ENCODE assay signal across 13 cellular contexts in genomic region chr13:50115695-50116094, GRCh38.
A peak's percentile ranks its signal among the peaks of the same experiment; 100 is the strongest.
DNase-seq lines count a peak whose midpoint lies in the region; ATAC-seq and TF ChIP-seq lines count a peak whose summit lies in the region.
"Had no signal": no experiment of that assay in that cellular context is flagged by ENCODE, and none has a peak within 500 bp of the region (broad histone marks: within the 10 kb centered on the region; RNA-seq: fewer than 3 reads in every experiment).

No MANE protein-coding gene starts in this region.

- H3K27me3 ChIP-seq in BLaER1 = no peaks in the 10 kb centered on the region
- H3K27me3 ChIP-seq in DND-41 (ENCODE audit: insufficient read depth, low read length, poor library complexity) = no peaks in the 10 kb centered on the region
- H3K27me3 ChIP-seq in OCI-LY1 (ENCODE audit: insufficient read depth, low read length) = no peaks in the 10 kb centered on the region
- no peaks in the 10 kb centered on the region for H3K27me3 ChIP-seq in neutrophil
- H3K27me3 ChIP-seq in SJCRH30 = no peaks in the 10 kb centered on the region
- H3K27me3 ChIP-seq: BE2C had no signal

- TF ChIP-seq CTCF in DND-41 (IDR thresholded peaks at IDR 0.05; ENCODE audit: borderline replicate concordance, extremely low read depth, low read length, poor library complexity, severe bottlenecking) = no peak
- TF ChIP-seq CTCF in OCI-LY1 (IDR thresholded peaks at IDR 0.05; ENCODE audit: low read length) = no peak
- TF ChIP-seq CTCF in neutrophil (IDR thresholded peaks at IDR 0.05) = no peak

- H4K20me1 ChIP-seq in BLaER1 = peaks cover 99% of the 10 kb centered on the region
- peaks cover 18% of the 10 kb centered on the region; the same call in 1 of the 2 replicates for H4K20me1 ChIP-seq in DND-41 (ENCODE audit: insufficient read depth, low read length)
- no peaks in the 10 kb centered on the region for H4K20me1 ChIP-seq in OCI-LY1 (ENCODE audit: insufficient read depth, low read length)

- H2AFZ ChIP-seq in DND-41 (ENCODE audit: low read depth, low read length) (no peak overlapping the region), OCI-LY1 (ENCODE audit: low read length) (no peak overlapping the region)
- H2AFZ ChIP-seq: GM23338 had no signal

- no peaks in the 10 kb centered on the region for H3K9me2 ChIP-seq in OCI-LY1 (ENCODE audit: low read depth, low read length)

- H3F3A ChIP-seq in OCI-LY1 (ENCODE audit: insufficient read depth, low read length) = peaks cover 3% of the 10 kb centered on the region; the same call in 1 of the 2 replicates

- peaks cover 98% of the 10 kb centered on the region for H3K79me2 ChIP-seq in DND-41 (ENCODE audit: insufficient read depth, low read length)
- peaks cover 98% of the 10 kb centered on the region for H3K79me2 ChIP-seq in OCI-LY1 (ENCODE audit: insufficient read depth, low read length)

- H3K4me1 ChIP-seq in BLaER1 (peaks cover 84% of the 10 kb centered on the region), DND-41 (ENCODE audit: insufficient read depth, low read length) (0 out of 2 replicates have a peak, but pooled peaks cover under 1% of the 10 kb centered on the region), OCI-LY1 (ENCODE audit: insufficient read depth, low read length, severe bottlenecking) (peaks cover 44% of the 10 kb centered on the region), neutrophil (ENCODE audit: control insufficient read depth in 1 of 2, insufficient read depth in 1 of 2, low read depth in 1 of 2, low read length in 1 of 2) (peaks cover 20 to 40% of the 10 kb centered on the region in 2 experiments), SJCRH30 (no peaks in the 10 kb centered on the region)

- H3K9me3 ChIP-seq in BLaER1 = no peaks in the 10 kb centered on the region
- no peaks in the 10 kb centered on the region for H3K9me3 ChIP-seq in DND-41 (ENCODE audit: insufficient read depth, low read length, severe bottlenecking)
- H3K9me3 ChIP-seq in OCI-LY1 (ENCODE audit: low read length) = no peaks in the 10 kb centered on the region
- H3K9me3 ChIP-seq in neutrophil = no peaks in the 10 kb centered on the region
- H3K9me3 ChIP-seq in SJCRH30 (replicated peaks) = no peaks in the 10 kb centered on the region
- H3K9me3 ChIP-seq: BE2C had no signal

- DNase-seq in DND-41 (no peak), SJCRH30 (no peak), NCI-H524 treated with DMSO at 0.1 percent for 48 hours (lab: John Stamatoyannopoulos, UW) (no peak)
- DNase-seq: BE2C; CD4-positive, CD25-positive, alpha-beta regulatory T cell; GF-D8; H7 had no signal

- H3K4me3 ChIP-seq in BLaER1 (no peak overlapping the region), DND-41 (ENCODE audit: low read depth in 1 of 2, low read length in 2 of 2) (no peak overlapping the region), OCI-LY1 (ENCODE audit: low read depth, low read length, poor library complexity, severe bottlenecking) (no peak overlapping the region), neutrophil (ENCODE audit: low read depth in 1 of 2, low read length in 1 of 2) (no peak overlapping the region), SJCRH30 (no peak overlapping the region)
- H3K4me3 ChIP-seq: GM23338 had no signal

- ATAC-seq in DND-41 (ENCODE audit: insufficient read depth, low read depth) (0 out of 3 replicates have a peak, but pooled peaks have one; percentile 12), GM21447 (IDR thresholded peaks at IDR 0.05; ENCODE audit: unreplicated experiment) (no peak)
- ATAC-seq: GM23338 had no signal

- H3K27ac ChIP-seq in BLaER1 = no peak overlapping the region
- H3K27ac ChIP-seq in DND-41 (ENCODE audit: low read length) = no peak overlapping the region
- peak overlapping the region; percentile 14 for H3K27ac ChIP-seq in OCI-LY1 (ENCODE audit: low read depth, low read length, poor library complexity, severe bottlenecking)
- peak overlapping the region; percentile 26 for H3K27ac ChIP-seq in neutrophil
- H3K27ac ChIP-seq in SJCRH30 = no peak overlapping the region
- H3K27ac ChIP-seq: KMS-11 had no signal

- H3K36me3 ChIP-seq in BLaER1 (peaks cover 45% of the 10 kb centered on the region), DND-41 (ENCODE audit: insufficient read depth, low read length) (peaks cover 13% of the 10 kb centered on the region), OCI-LY1 (ENCODE audit: insufficient read depth, low read length) (peaks cover 58% of the 10 kb centered on the region), neutrophil (peaks cover 6% of the 10 kb centered on the region), SJCRH30 (peaks cover 3% of the 10 kb centered on the region; the same call in 1 of the 2 replicates)
- H3K36me3 ChIP-seq: BE2C had no signal

- no peak overlapping the region for H3K9ac ChIP-seq in BLaER1
- no peak overlapping the region for H3K9ac ChIP-seq in DND-41 (ENCODE audit: low read depth, low read length)
- H3K9ac ChIP-seq in OCI-LY1 (ENCODE audit: low read length) = no peak overlapping the region
- H3K9ac ChIP-seq: KMS-11 had no signal

- H3K4me2 ChIP-seq in BLaER1 = peak overlapping the region; percentile 1
- no peak overlapping the region for H3K4me2 ChIP-seq in DND-41 (ENCODE audit: insufficient read depth, low read length)
- no peak overlapping the region for H3K4me2 ChIP-seq in OCI-LY1 (ENCODE audit: low read length)
- H3K4me2 ChIP-seq: GM23338, KMS-11 had no signal

Comparison
In these comparisons a context has a peak if more than half of its experiments do, and no peak if none do; other contexts are left out.
1. H3K27ac ChIP-seq: peak in OCI-LY1 (single experiment) and neutrophil (single experiment); none in BLaER1 (single experiment), DND-41 (single experiment) and SJCRH30 (single experiment).